10 cellular contexts compared by ENCODE assay signal in the genomic region with DNA sequence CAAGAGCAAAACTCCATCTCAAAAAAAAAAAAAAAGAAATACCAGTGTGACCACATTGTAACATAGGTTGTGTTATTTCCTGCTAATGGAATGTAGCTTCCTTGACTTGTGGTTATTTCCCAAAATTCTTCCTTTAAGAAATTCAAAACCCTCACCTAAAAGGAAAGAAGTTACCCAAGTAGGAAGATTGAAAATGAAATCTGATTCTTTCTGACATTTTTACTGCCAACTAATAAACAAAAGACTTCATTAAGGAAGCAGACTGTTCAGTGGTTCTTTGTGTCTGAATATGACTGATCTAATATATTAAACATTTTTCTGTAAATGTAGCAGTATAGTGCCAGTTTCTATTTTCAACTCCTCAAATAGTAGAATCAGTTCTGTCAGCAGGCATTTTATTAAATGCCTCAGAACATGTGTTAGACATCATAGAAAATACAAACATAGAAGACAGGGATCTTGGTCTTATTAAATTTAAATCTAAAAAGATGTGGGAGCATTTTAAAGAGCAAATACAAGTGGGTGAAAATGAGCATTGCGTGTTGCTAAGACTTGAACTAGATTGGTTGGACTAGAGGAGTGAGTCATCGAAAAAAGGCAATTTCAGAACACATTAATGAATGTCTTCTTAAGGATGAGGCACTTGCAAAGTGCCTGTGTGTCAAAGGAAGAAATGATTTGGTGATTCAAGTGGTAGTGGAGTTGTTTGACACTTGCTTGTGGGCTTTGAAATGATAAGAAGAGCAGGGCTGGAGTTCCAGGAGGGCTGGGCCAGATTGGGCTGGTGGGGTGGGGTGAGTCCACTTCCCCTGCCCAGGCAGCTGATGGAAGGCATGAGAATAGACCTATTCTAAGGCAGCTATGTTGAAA. TPM values are rescaled to one million over a fixed set of nuclear protein-coding genes. Genes with fewer than 3 reads are reported as not detected.
DNase-seq lines count a peak whose midpoint lies in the region; TF ChIP-seq lines count a peak whose summit lies in the region.
"Had no signal": no experiment of that assay in that cellular context is flagged by ENCODE, and none has a peak within 500 bp of the region (broad histone marks: within the 10 kb centered on the region; RNA-seq: fewer than 3 reads in every experiment).

No MANE protein-coding gene starts in this region.

- H3K79me2 ChIP-seq in PC-9 (ENCODE audit: low read depth), result peaks cover 17% of the 10 kb centered on the region; the same call in 1 of the 2 replicates
- H3K79me2 ChIP-seq in trophoblast cell (ENCODE audit: control insufficient read depth, insufficient read depth, low read length, poor library complexity), result no peaks in the 10 kb centered on the region

- BruUV-seq in PC-9 (replicated peaks; lab: Mats Ljungman, UMichigan), result no TSS peak

- peaks cover 8% of the 10 kb centered on the region for H3K36me3 Mint-ChIP-seq in activated CD4-positive, alpha-beta memory T cell treated with anti-CD3 and anti-CD28 coated beads for 36 hours
- H3K36me3 Mint-ChIP-seq in activated CD4-positive, alpha-beta memory T cell treated with anti-CD3 and anti-CD28 coated beads, Interleukin-2, amount 10 ng/mL, durations not matched to agents 7 days and 5 days (ENCODE audit: low read depth), result no peaks in the 10 kb centered on the region
- peaks cover 14% of the 10 kb centered on the region for H3K36me3 Mint-ChIP-seq in activated naive CD8-positive, alpha-beta T cell treated with anti-CD3 and anti-CD28 coated beads for 36 hours

- H3K18ac ChIP-seq in trophoblast cell (ENCODE audit: low read length), result peak overlapping the region; percentile 93

- no peak overlapping the region for H3K23ac ChIP-seq in trophoblast cell (ENCODE audit: low read length)

- H4K8ac ChIP-seq in trophoblast cell (ENCODE audit: low read depth, low read length), result no peak overlapping the region

- H2AK5ac ChIP-seq in trophoblast cell (ENCODE audit: low read length), result no peak overlapping the region

- intact Hi-C loops in activated CD4-positive, alpha-beta memory T cell treated with anti-CD3 and anti-CD28 coated beads for 36 hours (cut with micrococcal nuclease), result loop anchor here (5.0 kb wide), 2 partner anchors 318 to 613 kb away; no protein-coding TSS in a partner anchor
- intact Hi-C loops in PC-9 (cut with micrococcal nuclease; ENCODE audit: unreplicated experiment), result no loop called here

- CTCF ChIA-PET in activated CD4-positive, alpha-beta memory T cell treated with anti-CD3 and anti-CD28 coated beads for 36 hours (lab: Charles Lee), result interaction anchor here (0.7 kb wide), 1 partner anchor 215 kb away, joined by 3 read pairs; no protein-coding TSS in a partner anchor
- CTCF ChIA-PET in activated CD4-positive, alpha-beta memory T cell treated with anti-CD3 and anti-CD28 coated beads, Interleukin-2, amount 10 ng/mL, durations not matched to agents 7 days and 5 days (lab: Charles Lee), result no interaction called here
- CTCF ChIA-PET in PC-9 (lab: Charles Lee), result no interaction called here

- no peaks in the 10 kb centered on the region for H4K20me1 ChIP-seq in PC-9 (ENCODE audit: insufficient read depth)

- TF ChIP-seq CTCF in PC-9 (conservative IDR thresholded peaks at IDR 0.05) (no peak), coronary artery (IDR thresholded peaks at IDR 0.05) (no peak)

- peaks cover 30% of the 10 kb centered on the region for H3K4me1 Mint-ChIP-seq in activated CD4-positive, alpha-beta memory T cell treated with anti-CD3 and anti-CD28 coated beads for 36 hours (ENCODE audit: low read depth)
- peaks cover 24% of the 10 kb centered on the region for H3K4me1 Mint-ChIP-seq in activated CD4-positive, alpha-beta memory T cell treated with anti-CD3 and anti-CD28 coated beads, Interleukin-2, amount 10 ng/mL, durations not matched to agents 7 days and 5 days
- H3K4me1 Mint-ChIP-seq in activated naive CD8-positive, alpha-beta T cell treated with anti-CD3 and anti-CD28 coated beads for 36 hours, result peaks cover 7% of the 10 kb centered on the region

- H3K4me1 ChIP-seq in PC-9 (replicated peaks; ENCODE audit: insufficient read depth) (peaks cover 17% of the 10 kb centered on the region), trophoblast cell (ENCODE audit: control insufficient read depth in 1 of 2, insufficient read depth in 2 of 2, low read length in 2 of 2) (peaks cover 7 to 11% of the 10 kb centered on the region in 2 experiments)

- no peaks in the 10 kb centered on the region for H3K27me3 Mint-ChIP-seq in activated CD4-positive, alpha-beta memory T cell treated with anti-CD3 and anti-CD28 coated beads for 36 hours
- no peaks in the 10 kb centered on the region for H3K27me3 Mint-ChIP-seq in activated CD4-positive, alpha-beta memory T cell treated with anti-CD3 and anti-CD28 coated beads, Interleukin-2, amount 10 ng/mL, durations not matched to agents 7 days and 5 days
- no peaks in the 10 kb centered on the region for H3K27me3 Mint-ChIP-seq in activated naive CD8-positive, alpha-beta T cell treated with anti-CD3 and anti-CD28 coated beads for 36 hours
- H3K27me3 Mint-ChIP-seq: activated naive CD8-positive, alpha-beta T cell had no signal

- H3K79me1 ChIP-seq in trophoblast cell (ENCODE audit: low read length), result peaks cover 8% of the 10 kb centered on the region

- H2AFZ ChIP-seq in PC-9 (no peak overlapping the region), trophoblast cell (ENCODE audit: insufficient read depth, low read length, poor library complexity) (no peak overlapping the region)

- DNase-seq in activated CD4-positive, alpha-beta memory T cell treated with anti-CD3 and anti-CD28 coated beads for 36 hours, result peak; percentile 40
- no peak for DNase-seq in activated CD4-positive, alpha-beta memory T cell treated with anti-CD3 and anti-CD28 coated beads, Interleukin-2, amount 10 ng/mL, durations not matched to agents 7 days and 5 days
- DNase-seq in PC-9 (peak in 1 of 2 experiments; percentile 82), trophoblast cell (peak in 1 of 2 donors; percentile 12), NCI-H1048 (lab: John Stamatoyannopoulos, UW) (no peak), coronary artery (ENCODE audit: low spot score) (no peak)
- DNase-seq in activated naive CD8-positive, alpha-beta T cell treated with anti-CD3 and anti-CD28 coated beads for 36 hours, result no peak
- DNase-seq: 8988T had no signal

- peaks cover 11% of the 10 kb centered on the region; the same call in 1 of the 2 replicates for H3F3A ChIP-seq in PC-9 (ENCODE audit: insufficient read depth, low read depth)

- H3K36me3 ChIP-seq in PC-9 (ENCODE audit: low read depth) (no peaks in the 10 kb centered on the region), trophoblast cell (ENCODE audit: control insufficient read depth in 1 of 2, insufficient read depth in 2 of 2, low read length in 2 of 2) (no peaks in the 10 kb centered on the region)

- H3K4me3 ChIP-seq in PC-9 (no peak overlapping the region), trophoblast cell (ENCODE audit: low read depth, low read length) (no peak overlapping the region), coronary artery (no peak overlapping the region)

- H3K27me3 ChIP-seq in PC-9 (ENCODE audit: insufficient read depth, low read depth), result no peaks in the 10 kb centered on the region
- H3K27me3 ChIP-seq in trophoblast cell (ENCODE audit: insufficient read depth, low read length), result no peaks in the 10 kb centered on the region

- no peaks in the 10 kb centered on the region for H3K9me3 Mint-ChIP-seq in activated CD4-positive, alpha-beta memory T cell treated with anti-CD3 and anti-CD28 coated beads for 36 hours
- H3K9me3 Mint-ChIP-seq in activated CD4-positive, alpha-beta memory T cell treated with anti-CD3 and anti-CD28 coated beads, Interleukin-2, amount 10 ng/mL, durations not matched to agents 7 days and 5 days, result no peaks in the 10 kb centered on the region
- no peaks in the 10 kb centered on the region for H3K9me3 Mint-ChIP-seq in activated naive CD8-positive, alpha-beta T cell treated with anti-CD3 and anti-CD28 coated beads for 36 hours

- H2BK120ac ChIP-seq in trophoblast cell (ENCODE audit: insufficient read depth, low read length, poor library complexity), result no peak overlapping the region

- H3K27ac Mint-ChIP-seq in activated CD4-positive, alpha-beta memory T cell treated with anti-CD3 and anti-CD28 coated beads for 36 hours, result peak overlapping the region; percentile 2
- H3K27ac Mint-ChIP-seq in activated CD4-positive, alpha-beta memory T cell treated with anti-CD3 and anti-CD28 coated beads, Interleukin-2, amount 10 ng/mL, durations not matched to agents 7 days and 5 days, result no peak overlapping the region
- H3K27ac Mint-ChIP-seq in activated naive CD8-positive, alpha-beta T cell treated with anti-CD3 and anti-CD28 coated beads for 36 hours, result no peak overlapping the region
- H3K27ac Mint-ChIP-seq: activated naive CD8-positive, alpha-beta T cell had no signal

- no peak overlapping the region for H4K91ac ChIP-seq in trophoblast cell (ENCODE audit: low read depth, low read length)

- peak overlapping the region; percentile 20 for H2BK12ac ChIP-seq in trophoblast cell (ENCODE audit: low read length)

- H3K4ac ChIP-seq in trophoblast cell (ENCODE audit: low read depth, low read length), result no peak overlapping the region

- H3K27ac ChIP-seq in PC-9 (peak overlapping the region; percentile 50), cingulate gyrus (ENCODE audit: low read depth, low read length) (peak overlapping the region; percentile 5), trophoblast cell (ENCODE audit: low read depth, low read length) (no peak overlapping the region), coronary artery (no peak overlapping the region)

- no peak overlapping the region for H3K9ac ChIP-seq in trophoblast cell (ENCODE audit: low read length)

- no peak overlapping the region for H3K14ac ChIP-seq in trophoblast cell (ENCODE audit: low read length)

- H3K9me3 ChIP-seq in PC-9 (ENCODE audit: insufficient read depth, low read depth), result no peaks in the 10 kb centered on the region
- H3K9me3 ChIP-seq in trophoblast cell (ENCODE audit: insufficient read depth, low read depth, low read length), result no peaks in the 10 kb centered on the region

- POLR2A ChIA-PET in activated CD4-positive, alpha-beta memory T cell treated with anti-CD3 and anti-CD28 coated beads for 36 hours (lab: Charles Lee), result no interaction called here
- POLR2A ChIA-PET in activated CD4-positive, alpha-beta memory T cell treated with anti-CD3 and anti-CD28 coated beads, Interleukin-2, amount 10 ng/mL, durations not matched to agents 7 days and 5 days (lab: Charles Lee), result no interaction called here
- POLR2A ChIA-PET in PC-9 (lab: Charles Lee; ENCODE audit: unreplicated experiment), result no interaction called here

- no peak overlapping the region for H2BK5ac ChIP-seq in trophoblast cell (ENCODE audit: low read depth, low read length, poor library complexity)

- H3K9me2 ChIP-seq in PC-9 (ENCODE audit: insufficient read depth), result no peaks in the 10 kb centered on the region

- H4K12ac ChIP-seq in trophoblast cell (ENCODE audit: low read depth, low read length), result no peak overlapping the region

- H3K4me2 ChIP-seq in PC-9 (peak overlapping the region; percentile 23), trophoblast cell (ENCODE audit: low read length) (no peak overlapping the region)

- no peak overlapping the region for H3K4me3 Mint-ChIP-seq in activated CD4-positive, alpha-beta memory T cell treated with anti-CD3 and anti-CD28 coated beads for 36 hours
- no peak overlapping the region for H3K4me3 Mint-ChIP-seq in activated CD4-positive, alpha-beta memory T cell treated with anti-CD3 and anti-CD28 coated beads, Interleukin-2, amount 10 ng/mL, durations not matched to agents 7 days and 5 days
- no peak overlapping the region for H3K4me3 Mint-ChIP-seq in activated naive CD8-positive, alpha-beta T cell treated with anti-CD3 and anti-CD28 coated beads for 36 hours
- H3K4me3 Mint-ChIP-seq: activated naive CD8-positive, alpha-beta T cell had no signal

- WGBS in trophoblast cell (ENCODE audit: extremely low coverage, insufficient coverage, insufficient read length), result no CpG with 5 or more reads among the region's 2 CpGs

RNA-seq across cellular contexts. Expression of a gene that starts 53.4 kb away (rescaled TPM):
- total RNA-seq in activated CD4-positive, alpha-beta memory T cell treated with anti-CD3 and anti-CD28 coated beads for 36 hours, result 10 to 100 TPM; 41.4 to 43.1 TPM
- total RNA-seq in activated CD4-positive, alpha-beta memory T cell treated with anti-CD3 and anti-CD28 coated beads, Interleukin-2, amount 10 ng/mL, durations not matched to agents 7 days and 5 days, result 10 to 100 TPM; 33.8 to 34.1 TPM
- 55.5 and 59.1 TPM in 2 replicates for total RNA-seq in PC-9 (2021)
- 22.5 and 25.0 TPM in 2 replicates for polyA plus RNA-seq in trophoblast cell (2013)
- total RNA-seq in activated naive CD8-positive, alpha-beta T cell treated with anti-CD3 and anti-CD28 coated beads for 36 hours, result 10 to 100 TPM; 35.3 to 38.2 TPM

RNA-seq across cellular contexts. Expression of a gene that starts 53.6 kb away (rescaled TPM):
- under 1 TPM in 1 of 2 experiments, not detected in 1; 0.29 TPM for total RNA-seq in activated CD4-positive, alpha-beta memory T cell treated with anti-CD3 and anti-CD28 coated beads for 36 hours
- not detected for total RNA-seq in activated CD4-positive, alpha-beta memory T cell treated with anti-CD3 and anti-CD28 coated beads, Interleukin-2, amount 10 ng/mL, durations not matched to agents 7 days and 5 days
- 1.8 and 2.3 TPM in 2 replicates for total RNA-seq in PC-9 (2021)
- 0.29 and 0.36 TPM in 2 replicates for polyA plus RNA-seq in trophoblast cell (2013)
- total RNA-seq in activated naive CD8-positive, alpha-beta T cell treated with anti-CD3 and anti-CD28 coated beads for 36 hours, result not detected

Comparison
In these comparisons a context has a peak if more than half of its experiments do, and no peak if none do; other contexts are left out.
1. H3K27ac ChIP-seq: peak in PC-9 (single experiment) and cingulate gyrus (single experiment); none in trophoblast cell (single experiment) and coronary artery (0 of 2).